Comparison of ENCODE assay signal across 18 cellular contexts in the genomic region with DNA sequence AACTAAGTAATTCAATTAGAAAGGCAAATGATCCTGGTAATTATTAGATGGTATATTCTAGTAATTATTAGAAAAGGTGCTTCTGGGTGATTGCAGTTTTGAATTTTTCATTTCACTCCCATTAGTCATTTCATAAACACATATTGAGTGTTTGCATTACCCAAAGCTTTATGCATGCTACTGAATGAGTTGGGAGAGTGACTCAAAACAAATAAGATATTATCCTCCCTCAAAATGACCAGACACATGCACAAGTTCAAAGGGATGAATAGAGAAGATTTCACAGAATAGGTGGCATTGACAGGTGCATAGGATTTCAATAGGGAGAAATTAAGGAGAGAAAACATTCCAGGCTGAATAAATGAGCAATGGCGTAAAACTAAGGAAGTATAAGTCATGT.
"Had no signal": no experiment of that assay in that cellular context is flagged by ENCODE, and none has a peak within 500 bp of the region (broad histone marks: within the 10 kb centered on the region; RNA-seq: fewer than 3 reads in every experiment).

No MANE protein-coding gene starts in this region.

- H3K4me3 Mint-ChIP-seq: activated CD4-positive, alpha-beta memory T cell treated with anti-CD3 and anti-CD28 coated beads for 36 hours; activated CD4-positive, alpha-beta T cell treated with anti-CD3 and anti-CD28 coated beads for 36 hours; activated CD8-positive, alpha-beta memory T cell treated with anti-CD3 and anti-CD28 coated beads, Interleukin-2, amount 10 ng/mL, durations not matched to agents 7 days and 5 days; activated T-cell treated with anti-CD3 and anti-CD28 coated beads, Interleukin-2, amount 50 U/mL, for 24 hours; nephron; stimulated activated naive B cell treated with anti-CD40 and anti-IgM and Interleukin-4, amounts not matched to agents 10 μg/mL and 1 μg/mL and 100 μg/mL, for 72 hours had no signal

- H3K9me3 Mint-ChIP-seq: activated CD4-positive, alpha-beta memory T cell treated with anti-CD3 and anti-CD28 coated beads for 36 hours; activated naive CD4-positive, alpha-beta T cell treated with anti-CD3 and anti-CD28 coated beads, Interleukin-2, amount 50 U/mL, for 72 hours; activated T-cell treated with anti-CD3 and anti-CD28 coated beads, Interleukin-2, amount 50 U/mL, for 24 hours; nephron; stimulated activated naive B cell treated with anti-CD40 and anti-IgM and Interleukin-4, amounts not matched to agents 10 μg/mL and 1 μg/mL and 100 μg/mL, for 72 hours had no signal

- H3K27me3 Mint-ChIP-seq: activated CD4-positive, alpha-beta memory T cell treated with anti-CD3 and anti-CD28 coated beads for 36 hours; activated CD4-positive, alpha-beta T cell treated with anti-CD3 and anti-CD28 coated beads for 36 hours; activated CD8-positive, alpha-beta memory T cell treated with anti-CD3 and anti-CD28 coated beads, Interleukin-2, amount 10 ng/mL, durations not matched to agents 7 days and 5 days; activated T-cell treated with anti-CD3 and anti-CD28 coated beads, Interleukin-2, amount 50 U/mL, for 24 hours; stimulated activated naive B cell treated with anti-CD40 and anti-IgM and Interleukin-4, amounts not matched to agents 10 μg/mL and 1 μg/mL and 100 μg/mL, for 72 hours had no signal

- H3K4me3 ChIP-seq: esophagus squamous epithelium, tibial artery had no signal

- H3K27me3 ChIP-seq: esophagus squamous epithelium, tibial artery had no signal

- H3K36me3 Mint-ChIP-seq: activated CD4-positive, alpha-beta memory T cell treated with anti-CD3 and anti-CD28 coated beads for 36 hours; activated CD8-positive, alpha-beta memory T cell treated with anti-CD3 and anti-CD28 coated beads, Interleukin-2, amount 10 ng/mL, durations not matched to agents 7 days and 5 days; activated naive CD4-positive, alpha-beta T cell treated with anti-CD3 and anti-CD28 coated beads, Interleukin-2, amount 50 U/mL, for 72 hours; stimulated activated naive B cell treated with anti-CD40 and anti-IgM and Interleukin-4, amounts not matched to agents 10 μg/mL and 1 μg/mL and 100 μg/mL, for 72 hours had no signal

- DNase-seq: activated CD4-positive, alpha-beta memory T cell treated with anti-CD3 and anti-CD28 coated beads for 36 hours; activated CD4-positive, alpha-beta T cell treated with anti-CD3 and anti-CD28 coated beads for 36 hours; activated CD8-positive, alpha-beta memory T cell treated with anti-CD3 and anti-CD28 coated beads, Interleukin-2, amount 10 ng/mL, durations not matched to agents 7 days and 5 days; activated effector memory CD4-positive, alpha-beta T cell treated with anti-CD3 and anti-CD28 coated beads, Interleukin-2, amount 50 U/mL, for 16 hours; activated T-cell treated with anti-CD3 and anti-CD28 coated beads, Interleukin-2, amount 50 U/mL, for 24 hours; caudate nucleus; esophagus squamous epithelium; hippocampal formation; nucleus accumbens; posterior cingulate gyrus; retina; stimulated activated CD4-positive, alpha-beta T cell treated with anti-CD3 and anti-CD28 coated beads, Interleukin-2, amount 100 ng/mL, for 48 hours; stimulated activated naive B cell treated with anti-CD40 and anti-IgM and Interleukin-4, amounts not matched to agents 10 μg/mL and 1 μg/mL and 100 μg/mL, for 72 hours; tibial artery had no signal

- ATAC-seq: activated CD4-positive, alpha-beta T cell treated with anti-CD3 and anti-CD28 coated beads for 36 hours; activated CD8-positive, alpha-beta memory T cell treated with anti-CD3 and anti-CD28 coated beads, Interleukin-2, amount 10 ng/mL, durations not matched to agents 7 days and 5 days; stimulated activated naive B cell treated with anti-CD40 and anti-IgM and Interleukin-4, amounts not matched to agents 10 μg/mL and 1 μg/mL and 100 μg/mL, for 72 hours had no signal

- H3K27ac Mint-ChIP-seq: activated CD4-positive, alpha-beta memory T cell treated with anti-CD3 and anti-CD28 coated beads for 36 hours; activated CD4-positive, alpha-beta T cell treated with anti-CD3 and anti-CD28 coated beads for 36 hours; activated CD8-positive, alpha-beta memory T cell treated with anti-CD3 and anti-CD28 coated beads, Interleukin-2, amount 10 ng/mL, durations not matched to agents 7 days and 5 days; activated T-cell treated with anti-CD3 and anti-CD28 coated beads, Interleukin-2, amount 50 U/mL, for 24 hours; nephron; stimulated activated naive B cell treated with anti-CD40 and anti-IgM and Interleukin-4, amounts not matched to agents 10 μg/mL and 1 μg/mL and 100 μg/mL, for 72 hours had no signal

- H3K4me1 ChIP-seq: tibial artery had no signal

- H3K9me3 ChIP-seq: esophagus squamous epithelium, tibial artery had no signal

- H3K4me1 Mint-ChIP-seq: activated CD4-positive, alpha-beta T cell treated with anti-CD3 and anti-CD28 coated beads for 36 hours; stimulated activated naive B cell treated with anti-CD40 and anti-IgM and Interleukin-4, amounts not matched to agents 10 μg/mL and 1 μg/mL and 100 μg/mL, for 72 hours had no signal

- FAIRE-seq: colon, urothelium cell line had no signal

- H3K27ac ChIP-seq: esophagus squamous epithelium, tibial artery had no signal
